1 cellular context compared by ENCODE assay signal in the genomic region with DNA sequence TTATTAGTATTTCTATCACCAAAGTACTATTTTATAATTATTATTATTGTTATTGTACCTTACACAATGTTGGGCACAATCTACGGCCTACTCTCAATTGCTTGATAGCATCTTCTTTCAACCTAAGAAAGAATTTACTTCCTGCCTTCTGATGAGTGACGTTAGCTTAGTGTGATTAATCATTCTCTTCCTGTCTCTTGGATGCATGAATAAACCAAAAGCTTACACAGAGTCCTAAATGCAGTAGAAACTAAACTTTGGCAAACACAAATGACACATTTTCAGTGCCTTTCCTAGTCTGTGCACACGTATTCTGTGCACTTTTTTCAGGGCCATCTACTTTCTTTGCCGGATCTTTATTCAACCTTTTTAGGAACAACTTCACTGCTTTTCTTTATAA.
TF ChIP-seq lines count a peak whose summit lies in the region.

No MANE protein-coding gene starts in this region.

TF ChIP-seq in WTC11, 78 proteins besides CTCF, POLR2A, EP300 and RAD21 (continued from another document):
- TF ChIP-seq, protein P1, sequence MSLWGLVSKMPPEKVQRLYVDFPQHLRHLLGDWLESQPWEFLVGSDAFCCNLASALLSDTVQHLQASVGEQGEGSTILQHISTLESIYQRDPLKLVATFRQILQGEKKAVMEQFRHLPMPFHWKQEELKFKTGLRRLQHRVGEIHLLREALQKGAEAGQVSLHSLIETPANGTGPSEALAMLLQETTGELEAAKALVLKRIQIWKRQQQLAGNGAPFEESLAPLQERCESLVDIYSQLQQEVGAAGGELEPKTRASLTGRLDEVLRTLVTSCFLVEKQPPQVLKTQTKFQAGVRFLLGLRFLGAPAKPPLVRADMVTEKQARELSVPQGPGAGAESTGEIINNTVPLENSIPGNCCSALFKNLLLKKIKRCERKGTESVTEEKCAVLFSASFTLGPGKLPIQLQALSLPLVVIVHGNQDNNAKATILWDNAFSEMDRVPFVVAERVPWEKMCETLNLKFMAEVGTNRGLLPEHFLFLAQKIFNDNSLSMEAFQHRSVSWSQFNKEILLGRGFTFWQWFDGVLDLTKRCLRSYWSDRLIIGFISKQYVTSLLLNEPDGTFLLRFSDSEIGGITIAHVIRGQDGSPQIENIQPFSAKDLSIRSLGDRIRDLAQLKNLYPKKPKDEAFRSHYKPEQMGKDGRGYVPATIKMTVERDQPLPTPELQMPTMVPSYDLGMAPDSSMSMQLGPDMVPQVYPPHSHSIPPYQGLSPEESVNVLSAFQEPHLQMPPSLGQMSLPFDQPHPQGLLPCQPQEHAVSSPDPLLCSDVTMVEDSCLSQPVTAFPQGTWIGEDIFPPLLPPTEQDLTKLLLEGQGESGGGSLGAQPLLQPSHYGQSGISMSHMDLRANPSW (CRISPR knock-in tag; conservative IDR thresholded peaks at IDR 0.05; ENCODE audit: low read depth): no peak
- TF ChIP-seq, protein P2, sequence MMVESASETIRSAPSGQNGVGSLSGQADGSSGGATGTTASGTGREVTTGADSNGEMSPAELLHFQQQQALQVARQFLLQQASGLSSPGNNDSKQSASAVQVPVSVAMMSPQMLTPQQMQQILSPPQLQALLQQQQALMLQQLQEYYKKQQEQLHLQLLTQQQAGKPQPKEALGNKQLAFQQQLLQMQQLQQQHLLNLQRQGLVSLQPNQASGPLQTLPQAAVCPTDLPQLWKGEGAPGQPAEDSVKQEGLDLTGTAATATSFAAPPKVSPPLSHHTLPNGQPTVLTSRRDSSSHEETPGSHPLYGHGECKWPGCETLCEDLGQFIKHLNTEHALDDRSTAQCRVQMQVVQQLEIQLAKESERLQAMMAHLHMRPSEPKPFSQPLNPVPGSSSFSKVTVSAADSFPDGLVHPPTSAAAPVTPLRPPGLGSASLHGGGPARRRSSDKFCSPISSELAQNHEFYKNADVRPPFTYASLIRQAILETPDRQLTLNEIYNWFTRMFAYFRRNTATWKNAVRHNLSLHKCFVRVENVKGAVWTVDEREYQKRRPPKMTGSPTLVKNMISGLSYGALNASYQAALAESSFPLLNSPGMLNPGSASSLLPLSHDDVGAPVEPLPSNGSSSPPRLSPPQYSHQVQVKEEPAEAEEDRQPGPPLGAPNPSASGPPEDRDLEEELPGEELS (CRISPR knock-in tag; IDR thresholded peaks at IDR 0.05): no peak
